Comparison of ENCODE assay signal across 25 cellular contexts in genomic region chr3:146100825-146101444, GRCh38.
DNase-seq lines count a peak whose midpoint lies in the region; ATAC-seq, FAIRE-seq and TF ChIP-seq lines count a peak whose summit lies in the region.
"Had no signal": no experiment of that assay in that cellular context is flagged by ENCODE, and none has a peak within 500 bp of the region (broad histone marks: within the 10 kb centered on the region; RNA-seq: fewer than 3 reads in every experiment).

No MANE protein-coding gene starts in this region.

- no peak overlapping the region for H3K4me2 ChIP-seq in HepG2 (ENCODE audit: low read depth, low read length)

- no peak for FAIRE-seq in HepG2 (lab: Jason Lieb, UNC)
- no peak for FAIRE-seq in GM19239 (lab: Jason Lieb, UNC)

- H4K20me1 ChIP-seq in HepG2 (ENCODE audit: insufficient read depth, low read length) = 0 out of 2 replicates have a peak, but pooled peaks cover 2% of the 10 kb centered on the region

- H3K9me3 ChIP-seq in HepG2 (ENCODE audit: low read length) = no peaks in the 10 kb centered on the region
- H3K9me3 ChIP-seq: left ventricle myocardium inferior, transverse colon had no signal

- TF ChIP-seq EP300 in HepG2 (IDR thresholded peaks at IDR 0.05; ENCODE audit: low read depth in 2 of 2, low read length in 2 of 2) (no peak), HepG2 (CRISPR knock-in tag; IDR thresholded peaks at IDR 0.05; ENCODE audit: borderline replicate concordance) (no peak)

- peak; percentile 60 for DNase-seq in HT1080 (ENCODE audit: low read depth)
- peak; percentile 49 for DNase-seq in amniotic epithelial cell (ENCODE audit: low read depth)
- DNase-seq in HepG2 (ENCODE audit: low spot score) = no peak
- peak; percentile 41 for DNase-seq in pulmonary artery endothelial cell (ENCODE audit: low read depth, low spot score)
- no peak for DNase-seq in putamen (ENCODE audit: low spot score)
- no peak for DNase-seq in GM19239 (ENCODE audit: insufficient read length, low spot score)
- DNase-seq: activated CD8-positive, alpha-beta T cell treated with anti-CD3 and anti-CD28 coated beads for 36 hours; activated effector memory CD4-positive, alpha-beta T cell treated with anti-CD3 and anti-CD28 coated beads, Interleukin-2, amount 50 U/mL, for 16 hours; activated naive CD8-positive, alpha-beta T cell treated with anti-CD3 and anti-CD28 coated beads, Interleukin-2, amount 10 ng/mL, durations not matched to agents 7 days and 5 days; CD4-positive, alpha-beta memory T cell; cerebellar nuclear complex; effector CD8-positive, alpha-beta T cell; foreskin keratinocyte; left ventricle myocardium inferior; midbrain; natural killer cell; NCI-H1048; NCI-H2029; NCI-H526 treated with DMSO at 0.1 percent for 48 hours; posterior cingulate gyrus; stimulated activated CD8-positive, alpha-beta memory T cell treated with anti-CD3 and anti-CD28 coated beads, Interleukin-4, amount 100 ng/mL, for 48 hours; T1000; transverse colon had no signal

- peaks cover 23% of the 10 kb centered on the region for H3K4me1 ChIP-seq in HepG2 (ENCODE audit: insufficient read depth, low read length)
- H3K4me1 ChIP-seq: foreskin keratinocyte, transverse colon had no signal

- no peak for TF ChIP-seq POLR2A in HepG2 (IDR thresholded peaks at IDR 0.05; ENCODE audit: insufficient read depth in 1 of 2, low read depth in 2 of 2, low read length in 2 of 2)

- no peak overlapping the region for H3K4me3 ChIP-seq in HepG2 (replicated peaks in 1 of 3; ENCODE audit: insufficient read depth in 1 of 3, low read depth in 2 of 3, low read length in 3 of 3)
- H3K4me3 ChIP-seq: left ventricle myocardium inferior, transverse colon had no signal

- in situ Hi-C loops in HepG2 (cut with HindIII; ENCODE audit: extremely low pct_ligation_motif_present, low pct_unique_long_range_greater_than_20kb) = no loop called here

- no peak for TF ChIP-seq RAD21 in HepG2 (CRISPR knock-in tag; IDR thresholded peaks at IDR 0.05)

- POLR2A ChIA-PET in HepG2 (lab: Yijun Ruan, JAX) = interaction anchor here (1.0 kb wide), 1 partner anchor 61 kb away, joined by 3 read pairs; no protein-coding TSS in a partner anchor

- H3K9ac ChIP-seq in HepG2 (ENCODE audit: insufficient read depth, low read depth, low read length) = no peak overlapping the region

- peaks cover 7% of the 10 kb centered on the region for H3K79me2 ChIP-seq in HepG2 (ENCODE audit: insufficient read depth, low read length)

- intact Hi-C loops in HepG2 (cut with micrococcal nuclease; ENCODE audit: unreplicated experiment) = no loop called here

- ATAC-seq in HepG2 (peak; percentile 33), HG02571 (IDR thresholded peaks at IDR 0.05; ENCODE audit: unreplicated experiment) (no peak)
- ATAC-seq: activated CD8-positive, alpha-beta T cell treated with anti-CD3 and anti-CD28 coated beads for 36 hours; foreskin keratinocyte; natural killer cell had no signal

- H2AFZ ChIP-seq in HepG2 (ENCODE audit: low read length) = no peak overlapping the region

- peaks cover 13 to 58% of the 10 kb centered on the region in 2 experiments for H3K36me3 ChIP-seq in HepG2 (replicated peaks in 1 of 2; ENCODE audit: control insufficient read depth in 1 of 2, insufficient read depth in 2 of 2, low read length in 2 of 2)

- H3K27ac ChIP-seq in HepG2 (ENCODE audit: extremely low read length, insufficient read depth, low read length) = peak overlapping the region; percentile 31
- H3K27ac ChIP-seq: foreskin keratinocyte, left ventricle myocardium inferior, RWPE1, transverse colon had no signal

- no peak for TF ChIP-seq CTCF in HepG2 (CRISPR knock-in tag; IDR thresholded peaks at IDR 0.05)

- no peaks in the 10 kb centered on the region for H3K27me3 ChIP-seq in HepG2 (ENCODE audit: control insufficient read depth in 1 of 2, insufficient read depth in 2 of 2, low read length in 2 of 2)
- H3K27me3 ChIP-seq: foreskin keratinocyte, transverse colon had no signal

- CTCF ChIA-PET in HepG2 (lab: Yijun Ruan, JAX; ENCODE audit: low intra/inter-chr PET ratio, low total read pairs) = no interaction called here

- no TSS peak for BruUV-seq in HepG2 (replicated peaks; lab: Mats Ljungman, UMichigan)

TF ChIP-seq in HepG2, 621 proteins besides CTCF, POLR2A, EP300 and RAD21:
- no peak for TF ChIP-seq DRAP1 (CRISPR knock-in tag; IDR thresholded peaks at IDR 0.05)
- TF ChIP-seq CSRNP2 (CRISPR knock-in tag; conservative IDR thresholded peaks at IDR 0.05; ENCODE audit: low read depth) = no peak
- TF ChIP-seq CSRNP1 (CRISPR knock-in tag; IDR thresholded peaks at IDR 0.05) = no peak

Comparison
In these comparisons a context has a peak if more than half of its experiments do, and no peak if none do; other contexts are left out.
1. DNase-seq: peak in HT1080 (single experiment), amniotic epithelial cell (single experiment) and pulmonary artery endothelial cell (single experiment); none in HepG2 (single experiment), putamen (single experiment) and GM19239 (single experiment).